In genomic region chr19:39217094-39217493, GRCh38 we compare ENCODE assay signal across 26 cellular contexts. TPM values are rescaled to one million over a fixed set of nuclear protein-coding genes. Genes with fewer than 3 reads are reported as not detected.
DNase-seq lines count a peak whose midpoint lies in the region; FAIRE-seq and TF ChIP-seq lines count a peak whose summit lies in the region.
"Had no signal": no experiment of that assay in that cellular context is flagged by ENCODE, and none has a peak within 500 bp of the region (broad histone marks: within the 10 kb centered on the region; RNA-seq: fewer than 3 reads in every experiment).

No MANE protein-coding gene starts in this region.

- H4K20me1 ChIP-seq in H1 (replicated peaks in 1 of 2; ENCODE audit: control insufficient read depth in 1 of 2, insufficient read depth in 2 of 2, low read length in 2 of 2): peaks cover 0 to 2% of the 10 kb centered on the region in 2 experiments
- H4K20me1 ChIP-seq: BLaER1 treated with 17β-estradiol and CSF1 and Interleukin-3, amounts not matched to agents 10 nM and 100 nM had no signal

- H3K79me1 ChIP-seq in H1 (ENCODE audit: low read depth, low read length) (no peaks in the 10 kb centered on the region), neuronal stem cell (ENCODE audit: low read depth, low read length) (no peaks in the 10 kb centered on the region)

- peaks cover 2% of the 10 kb centered on the region; the same call in 1 of the 2 replicates for H3K9me3 ChIP-seq in HEK293 (ENCODE audit: control insufficient read depth, insufficient read depth, low read depth, low read length)
- peaks cover 0 to 3% of the 10 kb centered on the region in 2 experiments; a peak in 1 of 4 replicates for H3K9me3 ChIP-seq in H1 (ENCODE audit: insufficient read depth in 2 of 2, low read depth in 1 of 2, low read length in 1 of 2)
- H3K9me3 ChIP-seq in neuronal stem cell (replicated peaks in 1 of 2; ENCODE audit: control insufficient read depth in 2 of 2, insufficient read depth in 1 of 2, low read depth in 1 of 2, low read length in 2 of 2): peaks cover 2 to 4% of the 10 kb centered on the region in 2 donors
- peaks cover 0 to 19% of the 10 kb centered on the region in 2 donors for H3K9me3 ChIP-seq in right atrium auricular region
- H3K9me3 ChIP-seq: BE2C; BLaER1 treated with 17β-estradiol and CSF1 and Interleukin-3, amounts not matched to agents 10 nM and 100 nM; HAP-1 had no signal

- H2BK15ac ChIP-seq in H1 (ENCODE audit: low read length) (no peak overlapping the region), neuronal stem cell (ENCODE audit: low read length) (no peak overlapping the region)

- no peaks in the 10 kb centered on the region for H3K79me2 ChIP-seq in H1 (ENCODE audit: control insufficient read depth in 1 of 2, insufficient read depth in 2 of 2, low read length in 2 of 2)

- H4K5ac ChIP-seq in H1 (ENCODE audit: insufficient read length, low read depth, low read length): no peak overlapping the region

- H3K4me1 ChIP-seq in HEK293 (ENCODE audit: control insufficient read depth, insufficient read depth, low read length) (no peaks in the 10 kb centered on the region), H1 (replicated peaks in 1 of 4; ENCODE audit: control insufficient read depth in 3 of 4, insufficient read depth in 4 of 4, low read length in 3 of 4) (0 out of 7 replicates have a peak, but pooled peaks cover 0 to under 1% (median 0%) of the 10 kb centered on the region in 4 experiments), neuronal stem cell (ENCODE audit: control insufficient read depth in 2 of 2, insufficient read depth in 1 of 2, low read depth in 1 of 2, low read length in 2 of 2) (no peaks in the 10 kb centered on the region), right atrium auricular region (no peaks in the 10 kb centered on the region)
- H3K4me1 ChIP-seq: A549, BE2C, HAP-1 had no signal

- H3K23ac ChIP-seq in H1 (ENCODE audit: insufficient read length): no peak overlapping the region
- no peak overlapping the region for H3K23ac ChIP-seq in neuronal stem cell (ENCODE audit: low read depth, low read length, poor library complexity)

- H2AFZ ChIP-seq in H1 (ENCODE audit: low read length) (no peak overlapping the region), neuronal stem cell (ENCODE audit: low read length) (no peak overlapping the region)
- H2AFZ ChIP-seq: GM23338 had no signal

- H4K8ac ChIP-seq in H1 (ENCODE audit: extremely low read depth, insufficient read depth, low read length): no peak overlapping the region
- no peak overlapping the region for H4K8ac ChIP-seq in neuronal stem cell (ENCODE audit: low read depth, low read length)

- CTCF ChIA-PET in HEK293 (lab: Yijun Ruan, JAX) (interaction anchor here (0.6 to 5.2 kb wide), 3 partner anchors 26 to 114 kb away, joined by 3 to 25 read pairs (median 3); no protein-coding TSS in a partner anchor), H1 (lab: Charles Lee; ENCODE audit: partially characterized antibody) (interaction anchor here (0.6 to 6.1 kb wide), 4 partner anchors 18 to 114 kb away, joined by 3 to 85 read pairs (median 4); partner anchors contain the start of gene GMFG)

- H3K9ac ChIP-seq in H1 (replicated peaks in 1 of 4; ENCODE audit: extremely low read depth in 1 of 4, low read depth in 3 of 4, low read length in 3 of 4) (no peak overlapping the region), neuronal stem cell (ENCODE audit: low read depth, low read length, poor library complexity) (no peak overlapping the region)
- H3K9ac ChIP-seq: BLaER1 treated with 17β-estradiol and CSF1 and Interleukin-3, amounts not matched to agents 10 nM and 100 nM had no signal

- H3K27ac ChIP-seq in HEK293 (ENCODE audit: extremely low read depth, low read depth, low read length): no peak overlapping the region
- no peak overlapping the region for H3K27ac ChIP-seq in H1 (ENCODE audit: low read depth, low read length)
- H3K27ac ChIP-seq in neuronal stem cell (replicated peaks; ENCODE audit: low read length): no peak overlapping the region
- no peak overlapping the region for H3K27ac ChIP-seq in right atrium auricular region
- H3K27ac ChIP-seq: A549; BLaER1 treated with 17β-estradiol and CSF1 and Interleukin-3, amounts not matched to agents 10 nM and 100 nM had no signal

- H3K4me3 ChIP-seq in HEK293 (ENCODE audit: low read depth, low read length) (no peak overlapping the region), H1 (ENCODE audit: extremely low read depth in 1 of 4, insufficient read depth in 2 of 4, low read depth in 3 of 4, low read length in 4 of 4) (no peak overlapping the region), neuronal stem cell (ENCODE audit: low read length in 2 of 2) (no peak overlapping the region), right atrium auricular region (no peak overlapping the region)
- H3K4me3 ChIP-seq: A549; BLaER1 treated with 17β-estradiol and CSF1 and Interleukin-3, amounts not matched to agents 10 nM and 100 nM; GM23338; HAP-1 had no signal

- H3K36me3 ChIP-seq in HEK293 (ENCODE audit: control insufficient read depth in 2 of 2, insufficient read depth in 1 of 2, low read length in 2 of 2): no peaks in the 10 kb centered on the region; a peak in 1 of 3 replicates
- H3K36me3 ChIP-seq in H1 (ENCODE audit: control insufficient read depth in 2 of 4, insufficient read depth in 4 of 4, low read length in 3 of 4): no peaks in the 10 kb centered on the region
- H3K36me3 ChIP-seq in neuronal stem cell (replicated peaks in 1 of 2; ENCODE audit: control insufficient read depth in 2 of 2, insufficient read depth in 2 of 2, low read length in 2 of 2): no peaks in the 10 kb centered on the region
- no peaks in the 10 kb centered on the region for H3K36me3 ChIP-seq in right atrium auricular region
- H3K36me3 ChIP-seq: BE2C; BLaER1 treated with 17β-estradiol and CSF1 and Interleukin-3, amounts not matched to agents 10 nM and 100 nM; HAP-1 had no signal

- no peak overlapping the region for H2AK5ac ChIP-seq in H1 (ENCODE audit: low read depth, low read length)
- H2AK5ac ChIP-seq in neuronal stem cell (ENCODE audit: low read depth, low read length): no peak overlapping the region

- no peak for TF ChIP-seq CTCF in HEK293 (tag by site-specific recombination; IDR thresholded peaks at IDR 0.05)
- TF ChIP-seq CTCF in H1 (IDR thresholded peaks at IDR 0.05; ENCODE audit: control extremely low read depth in 1 of 3, insufficient read depth in 1 of 3, low read depth in 1 of 3, low read length in 3 of 3): no peak
- no peak for TF ChIP-seq CTCF in right atrium auricular region (IDR thresholded peaks at IDR 0.05)

- WGBS in H1 (ENCODE audit: extremely low coverage in 1 of 2, insufficient coverage in 1 of 2, insufficient read length in 1 of 2, insufficient replicate concordance in 2 of 2, low coverage in 1 of 2, low lambda C conversion rate in 2 of 2, missing lambda C conversion rate in 1 of 2), 2 experiments: 89% methylated on average over 5 of the region's 5 CpGs; no CpG with 5 or more reads in 1 of the 2 experiments
- WGBS in neuronal stem cell (ENCODE audit: extremely low coverage in 2 of 2, insufficient read length in 2 of 2, insufficient replicate concordance in 1 of 2), 2 donors: no CpG with 5 or more reads among the region's 5 CpGs

- H4K91ac ChIP-seq in H1 (replicated peaks; ENCODE audit: insufficient read length, low read length) (no peak overlapping the region), neuronal stem cell (ENCODE audit: low read depth, low read length, poor library complexity) (no peak overlapping the region)

- peaks cover 0 to 9% (median 0%) of the 10 kb centered on the region in 4 experiments; a peak in 2 of 7 replicates for H3K27me3 ChIP-seq in H1 (replicated peaks in 1 of 4; ENCODE audit: control insufficient read depth in 3 of 4, extremely low read depth in 1 of 4, insufficient read depth in 3 of 4, low read length in 3 of 4)
- H3K27me3 ChIP-seq in neuronal stem cell (ENCODE audit: control insufficient read depth in 3 of 3, insufficient read depth in 3 of 3, low read depth in 1 of 3, low read length in 3 of 3): no peaks in the 10 kb centered on the region
- no peaks in the 10 kb centered on the region for H3K27me3 ChIP-seq in right atrium auricular region
- H3K27me3 ChIP-seq: BE2C; BLaER1 treated with 17β-estradiol and CSF1 and Interleukin-3, amounts not matched to agents 10 nM and 100 nM had no signal

- TF ChIP-seq EP300 in H1 (IDR thresholded peaks at IDR 0.05; ENCODE audit: borderline replicate concordance in 1 of 2, low read depth in 2 of 2, low read length in 2 of 2): no peak

- H3K4ac ChIP-seq in H1 (replicated peaks; ENCODE audit: insufficient read length, low read depth, low read length) (no peak overlapping the region), neuronal stem cell (ENCODE audit: low read length) (no peak overlapping the region)

- DNase-seq in H1 (ENCODE audit: low read depth in 1 of 2, low spot score in 2 of 2) (no peak), neuronal stem cell (ENCODE audit: low spot score) (no peak), right atrium auricular region (ENCODE audit: low spot score) (no peak)
- DNase-seq in stimulated activated CD4-positive, alpha-beta T cell treated with anti-CD3 and anti-CD28 coated beads, Interleukin-4, amount 100 ng/mL, for 4 hours: no peak
- DNase-seq: 8988T; ACHN; AML-193; BE2C; Calu3; CD4-positive, alpha-beta T cell; CD8-positive, alpha-beta memory T cell; COR-L47; DMS53; DMS79 treated with DMSO at 0.1 percent for 48 hours; GF-D8 had no signal

- H3K4me2 ChIP-seq in H1 (ENCODE audit: insufficient read depth in 1 of 2, low read depth in 2 of 2, low read length in 2 of 2) (no peak overlapping the region), neuronal stem cell (ENCODE audit: insufficient read depth, low read length, poor library complexity, severe bottlenecking) (no peak overlapping the region)
- H3K4me2 ChIP-seq: A549; BLaER1 treated with 17β-estradiol and CSF1 and Interleukin-3, amounts not matched to agents 10 nM and 100 nM; GM23338 had no signal

- H2BK120ac ChIP-seq in H1 (replicated peaks; ENCODE audit: low read depth, low read length) (no peak overlapping the region), neuronal stem cell (ENCODE audit: low read depth, low read length) (no peak overlapping the region)

- TF ChIP-seq POLR2A in H1 (IDR thresholded peaks at IDR 0.05; ENCODE audit: control extremely low read depth in 1 of 2, low read depth in 2 of 2, low read length in 2 of 2): no peak

- H2BK12ac ChIP-seq in H1 (ENCODE audit: low read depth, low read length) (no peak overlapping the region), neuronal stem cell (ENCODE audit: low read length) (no peak overlapping the region)

- H3K14ac ChIP-seq in H1 (ENCODE audit: insufficient read length) (no peak overlapping the region), neuronal stem cell (ENCODE audit: low read length) (no peak overlapping the region)

- no peak overlapping the region for H2BK5ac ChIP-seq in H1 (ENCODE audit: low read depth, low read length)
- no peak overlapping the region for H2BK5ac ChIP-seq in neuronal stem cell (ENCODE audit: low read length)

- no peak overlapping the region for H3K18ac ChIP-seq in H1 (ENCODE audit: extremely low read depth, low read length)
- H3K18ac ChIP-seq in neuronal stem cell (ENCODE audit: low read length): peak overlapping the region; percentile 28

- no peak for TF ChIP-seq RAD21 in H1 (IDR thresholded peaks at IDR 0.05 in 1 of 2, conservative IDR thresholded peaks at IDR 0.05 in 1 of 2; ENCODE audit: low read depth in 2 of 2, low read length in 2 of 2)

- POLR2A ChIA-PET in HEK293 (lab: Yijun Ruan, JAX): no interaction called here
- POLR2A ChIA-PET in H1 (lab: Charles Lee; ENCODE audit: partially characterized antibody): no interaction called here

- H3K23me2 ChIP-seq in H1 (ENCODE audit: low read depth, low read length): peaks cover 3% of the 10 kb centered on the region; the same call in 1 of the 2 replicates

- no peak overlapping the region for H3K56ac ChIP-seq in H1 (replicated peaks; ENCODE audit: insufficient read length, low read depth, low read length)

- no peak for FAIRE-seq in H1 (lab: Jason Lieb, UNC)
- FAIRE-seq: A549, GM12891, GM18507, H54 had no signal

- H2BK20ac ChIP-seq in H1 (ENCODE audit: low read length): no peak overlapping the region

RNA-seq across cellular contexts. Expression of gene SYCN, which starts 13.0 kb away (rescaled TPM):
- total RNA-seq in H1 (2021; fragmentation: NEBNext Ultra II Directional; extraction: Animal tissue kit (Norgen Biotek cat#: 25700)): not detected in 2 replicates
- not detected in 2 replicates for polyA plus RNA-seq in H1 (2011; rRNA removed)
- not detected for polyA plus RNA-seq in H1 (2011; cell fraction: cytosol; rRNA removed)
- polyA plus RNA-seq in H1 (2011; cell fraction: nucleus; rRNA removed): not detected
- not detected in 4 replicates for polyA plus RNA-seq in H1 (2012, experiment 1 of 2)
- polyA plus RNA-seq in H1 (2012, experiment 2 of 2): not detected
- not detected for polyA plus RNA-seq in H1 (2013, experiment 1 of 2)
- not detected for polyA plus RNA-seq in H1 (2013, experiment 2 of 2)
- polyA minus RNA-seq in H1 (2011; rRNA and poly(A)+ RNA removed): not detected in 2 replicates
- polyA minus RNA-seq in H1 (2011; cell fraction: cytosol; rRNA and poly(A)+ RNA removed): not detected
- not detected for polyA minus RNA-seq in H1 (2011; cell fraction: nucleus; rRNA and poly(A)+ RNA removed)
- not detected for polyA plus RNA-seq in neuronal stem cell (2013, experiment 1 of 2)
- not detected for polyA plus RNA-seq in neuronal stem cell (2013, experiment 2 of 2)
- total RNA-seq in right atrium auricular region: not detected
- total RNA-seq: Calu3; CD4-positive, alpha-beta T cell; CD8-positive, alpha-beta memory T cell; Daoy; G401; GM23338 had no signal
- polyA plus RNA-seq: A549; CD14-positive monocyte; CD8-positive, alpha-beta memory T cell; GM23338 had no signal

RNA-seq across cellular contexts. Expression of gene NCCRP1, which starts 20.3 kb away (rescaled TPM):
- total RNA-seq in H1 (2021; fragmentation: NEBNext Ultra II Directional; extraction: Animal tissue kit (Norgen Biotek cat#: 25700)): 2.8 and 3.2 TPM in 2 replicates
- 7.9 and 11.2 TPM in 2 replicates for polyA plus RNA-seq in H1 (2011; rRNA removed)
- 3.8 TPM for polyA plus RNA-seq in H1 (2011; cell fraction: cytosol; rRNA removed)
- polyA plus RNA-seq in H1 (2011; cell fraction: nucleus; rRNA removed): 3.1 TPM
- polyA plus RNA-seq in H1 (2012, experiment 1 of 2): 1.9 to 4.0 TPM (median 2.6 TPM) in 4 replicates
- 2.5 TPM for polyA plus RNA-seq in H1 (2012, experiment 2 of 2)
- 2.1 TPM for polyA plus RNA-seq in H1 (2013, experiment 1 of 2)
- 2.4 TPM for polyA plus RNA-seq in H1 (2013, experiment 2 of 2)
- 1.7 and 3.1 TPM in 2 replicates for polyA minus RNA-seq in H1 (2011; rRNA and poly(A)+ RNA removed)
- 2.6 TPM for polyA minus RNA-seq in H1 (2011; cell fraction: cytosol; rRNA and poly(A)+ RNA removed)
- 1.00 TPM for polyA minus RNA-seq in H1 (2011; cell fraction: nucleus; rRNA and poly(A)+ RNA removed)
- 2.0 TPM for polyA plus RNA-seq in neuronal stem cell (2013, experiment 1 of 2)
- polyA plus RNA-seq in neuronal stem cell (2013, experiment 2 of 2): 1.6 TPM
- not detected for total RNA-seq in right atrium auricular region
- total RNA-seq: CD4-positive, alpha-beta T cell; CD8-positive, alpha-beta memory T cell had no signal
- polyA plus RNA-seq: CD14-positive monocyte; CD8-positive, alpha-beta memory T cell had no signal

RNA-seq across cellular contexts. Expression of gene IFNL3, which starts 27.7 kb away (rescaled TPM):
- not detected in 2 replicates for total RNA-seq in H1 (2021; fragmentation: NEBNext Ultra II Directional; extraction: Animal tissue kit (Norgen Biotek cat#: 25700))
- polyA plus RNA-seq in H1 (2011; rRNA removed): 0.11 TPM in 1 of 2 replicates, not detected in the other
- polyA plus RNA-seq in H1 (2011; cell fraction: cytosol; rRNA removed): not detected
- not detected for polyA plus RNA-seq in H1 (2011; cell fraction: nucleus; rRNA removed)
- polyA plus RNA-seq in H1 (2012, experiment 1 of 2): not detected in 4 replicates
- not detected for polyA plus RNA-seq in H1 (2012, experiment 2 of 2)
- not detected for polyA plus RNA-seq in H1 (2013, experiment 1 of 2)
- polyA plus RNA-seq in H1 (2013, experiment 2 of 2): not detected
- polyA minus RNA-seq in H1 (2011; rRNA and poly(A)+ RNA removed): not detected in 2 replicates
- not detected for polyA minus RNA-seq in H1 (2011; cell fraction: cytosol; rRNA and poly(A)+ RNA removed)
- polyA minus RNA-seq in H1 (2011; cell fraction: nucleus; rRNA and poly(A)+ RNA removed): not detected
- not detected for polyA plus RNA-seq in neuronal stem cell (2013, experiment 1 of 2)
- polyA plus RNA-seq in neuronal stem cell (2013, experiment 2 of 2): 0.06 TPM
- not detected for total RNA-seq in right atrium auricular region
- total RNA-seq: Calu3; CD4-positive, alpha-beta T cell; CD8-positive, alpha-beta memory T cell; Daoy; G401; GM23338 had no signal
- polyA plus RNA-seq: A549; CD14-positive monocyte; CD8-positive, alpha-beta memory T cell; GM23338 had no signal

RNA-seq across cellular contexts. Expression of gene IFNL4, which starts 31.6 kb away (rescaled TPM):
- not detected in 2 replicates for total RNA-seq in H1 (2021; fragmentation: NEBNext Ultra II Directional; extraction: Animal tissue kit (Norgen Biotek cat#: 25700))
- not detected in 2 replicates for polyA plus RNA-seq in H1 (2011; rRNA removed)
- 0.06 TPM for polyA plus RNA-seq in H1 (2011; cell fraction: cytosol; rRNA removed)
- polyA plus RNA-seq in H1 (2011; cell fraction: nucleus; rRNA removed): 0.10 TPM
- polyA plus RNA-seq in H1 (2012, experiment 1 of 2): not detected in 4 replicates
- polyA plus RNA-seq in H1 (2012, experiment 2 of 2): not detected
- polyA plus RNA-seq in H1 (2013, experiment 1 of 2): 0.04 TPM
- not detected for polyA plus RNA-seq in H1 (2013, experiment 2 of 2)
- not detected in 2 replicates for polyA minus RNA-seq in H1 (2011; rRNA and poly(A)+ RNA removed)
- not detected for polyA minus RNA-seq in H1 (2011; cell fraction: cytosol; rRNA and poly(A)+ RNA removed)
- not detected for polyA minus RNA-seq in H1 (2011; cell fraction: nucleus; rRNA and poly(A)+ RNA removed)
- polyA plus RNA-seq in neuronal stem cell (2013, experiment 1 of 2): 0.03 TPM
- 0.03 TPM for polyA plus RNA-seq in neuronal stem cell (2013, experiment 2 of 2)
- total RNA-seq in right atrium auricular region: not detected
- total RNA-seq: Calu3; CD4-positive, alpha-beta T cell; Daoy; G401; GM23338 had no signal
- polyA plus RNA-seq: A549; CD14-positive monocyte; CD8-positive, alpha-beta memory T cell; GM23338 had no signal

RNA-seq across cellular contexts. Expression of gene IFNL2, which starts 51.1 kb away (rescaled TPM):
- total RNA-seq in H1 (2021; fragmentation: NEBNext Ultra II Directional; extraction: Animal tissue kit (Norgen Biotek cat#: 25700)): not detected in 2 replicates
- not detected in 2 replicates for polyA plus RNA-seq in H1 (2011; rRNA removed)
- polyA plus RNA-seq in H1 (2011; cell fraction: cytosol; rRNA removed): not detected
- polyA plus RNA-seq in H1 (2011; cell fraction: nucleus; rRNA removed): not detected
- polyA plus RNA-seq in H1 (2012, experiment 1 of 2): not detected in 4 replicates
- not detected for polyA plus RNA-seq in H1 (2012, experiment 2 of 2)
- not detected for polyA plus RNA-seq in H1 (2013, experiment 1 of 2)
- not detected for polyA plus RNA-seq in H1 (2013, experiment 2 of 2)
- polyA minus RNA-seq in H1 (2011; rRNA and poly(A)+ RNA removed): not detected in 2 replicates
- not detected for polyA minus RNA-seq in H1 (2011; cell fraction: cytosol; rRNA and poly(A)+ RNA removed)
- not detected for polyA minus RNA-seq in H1 (2011; cell fraction: nucleus; rRNA and poly(A)+ RNA removed)
- not detected for polyA plus RNA-seq in neuronal stem cell (2013, experiment 1 of 2)
- polyA plus RNA-seq in neuronal stem cell (2013, experiment 2 of 2): not detected
- total RNA-seq in right atrium auricular region: not detected
- total RNA-seq: Calu3; CD4-positive, alpha-beta T cell; CD8-positive, alpha-beta memory T cell; Daoy; G401; GM23338 had no signal
- polyA plus RNA-seq: A549; CD14-positive monocyte; CD8-positive, alpha-beta memory T cell; GM23338 had no signal
